ENCODE assay signal across 10 cellular contexts in genomic region chr1:19424651-19425570, GRCh38.
A peak's percentile ranks its signal among the peaks of the same experiment; 100 is the strongest.
DNase-seq lines count a peak whose midpoint lies in the region; ATAC-seq and TF ChIP-seq lines count a peak whose summit lies in the region.
"Had no signal": no experiment of that assay in that cellular context is flagged by ENCODE, and none has a peak within 500 bp of the region (broad histone marks: within the 10 kb centered on the region; RNA-seq: fewer than 3 reads in every experiment).

No MANE protein-coding gene starts in this region.

- H3K9me3 Mint-ChIP-seq in CD8-positive, alpha-beta memory T cell, result no peaks in the 10 kb centered on the region
- H3K9me3 Mint-ChIP-seq in progenitor cell of endocrine pancreas (ENCODE audit: low read depth), result no peaks in the 10 kb centered on the region
- no peaks in the 10 kb centered on the region for H3K9me3 Mint-ChIP-seq in activated CD8-positive, alpha-beta memory T cell treated with anti-CD3 and anti-CD28 coated beads, Interleukin-2, amount 10 ng/mL, durations not matched to agents 7 days and 5 days (ENCODE audit: low read depth)

- H3K4me3 Mint-ChIP-seq in CD8-positive, alpha-beta memory T cell, result peak overlapping the region in 1 of 7 donors; percentile 26
- H3K4me3 Mint-ChIP-seq in progenitor cell of endocrine pancreas (ENCODE audit: low read depth), result no peak overlapping the region
- no peak overlapping the region for H3K4me3 Mint-ChIP-seq in activated CD8-positive, alpha-beta memory T cell treated with anti-CD3 and anti-CD28 coated beads, Interleukin-2, amount 10 ng/mL, durations not matched to agents 7 days and 5 days

- peaks cover 0 to 35% (median 0%) of the 10 kb centered on the region in 3 donors for H3K36me3 Mint-ChIP-seq in CD8-positive, alpha-beta memory T cell
- no peaks in the 10 kb centered on the region for H3K36me3 Mint-ChIP-seq in progenitor cell of endocrine pancreas (ENCODE audit: insufficient read depth)
- peaks cover 3% of the 10 kb centered on the region for H3K36me3 Mint-ChIP-seq in activated CD8-positive, alpha-beta memory T cell treated with anti-CD3 and anti-CD28 coated beads, Interleukin-2, amount 10 ng/mL, durations not matched to agents 7 days and 5 days

- peaks cover 78 to 96% (median 90%) of the 10 kb centered on the region in 3 donors for H3K4me1 Mint-ChIP-seq in CD8-positive, alpha-beta memory T cell
- peaks cover 27% of the 10 kb centered on the region for H3K4me1 Mint-ChIP-seq in progenitor cell of endocrine pancreas (ENCODE audit: low read depth)
- H3K4me1 Mint-ChIP-seq in activated CD8-positive, alpha-beta memory T cell treated with anti-CD3 and anti-CD28 coated beads, Interleukin-2, amount 10 ng/mL, durations not matched to agents 7 days and 5 days, result peaks cover 19% of the 10 kb centered on the region

- H3K27ac ChIP-seq in CD8-positive, alpha-beta memory T cell (ENCODE audit: low read depth, low read length), result no peak overlapping the region
- H3K27ac ChIP-seq in esophagus squamous epithelium, result peak overlapping the region; percentile 57 to 92 (median 89)
- H3K27ac ChIP-seq: HL-60 had no signal

- 18 to 30% methylated on average over 4 to 7 of the region's 7 CpGs for WGBS in esophagus squamous epithelium, 2 donors

- POLR2A ChIA-PET in CD8-positive, alpha-beta memory T cell (lab: Charles Lee), result no interaction called here

- DNase-seq in CD8-positive, alpha-beta memory T cell, result no peak
- DNase-seq in NCI-H69 (lab: John Stamatoyannopoulos, UW) (peak; percentile 20), esophagus squamous epithelium (lab: John Stamatoyannopoulos, UW) (no peak), progenitor cell of endocrine pancreas (ENCODE audit: low spot score, unreplicated experiment) (no peak)
- no peak for DNase-seq in stimulated activated CD4-positive, alpha-beta T cell treated with anti-CD3 and anti-CD28 coated beads, Interleukin-4, amount 100 ng/mL, for 24 hours
- DNase-seq in stimulated activated CD8-positive, alpha-beta memory T cell treated with anti-CD3 and anti-CD28 coated beads, Interleukin-4, amount 100 ng/mL, for 48 hours, result no peak
- no peak for DNase-seq in activated CD8-positive, alpha-beta memory T cell treated with anti-CD3 and anti-CD28 coated beads, Interleukin-2, amount 10 ng/mL, durations not matched to agents 7 days and 5 days
- DNase-seq: stimulated activated CD4-positive, alpha-beta T cell treated with anti-CD3 and anti-CD28 coated beads, Interleukin-12 subunit alpha, Interleukin-12 subunit beta, amount 100 ng/mL, for 4 hours had no signal

- H3K27me3 Mint-ChIP-seq in CD8-positive, alpha-beta memory T cell, result no peaks in the 10 kb centered on the region
- H3K27me3 Mint-ChIP-seq in progenitor cell of endocrine pancreas, result no peaks in the 10 kb centered on the region
- H3K27me3 Mint-ChIP-seq in activated CD8-positive, alpha-beta memory T cell treated with anti-CD3 and anti-CD28 coated beads, Interleukin-2, amount 10 ng/mL, durations not matched to agents 7 days and 5 days, result no peaks in the 10 kb centered on the region

- intact Hi-C loops in esophagus squamous epithelium (cut with DNase I), result no loop called here

- TF ChIP-seq CTCF in esophagus squamous epithelium (IDR thresholded peaks at IDR 0.05) (peak in 2 of 6 experiments; percentile 10 to 45), progenitor cell of endocrine pancreas (IDR thresholded peaks at IDR 0.05; ENCODE audit: unreplicated experiment) (no peak)

- peak overlapping the region; percentile 49 to 89 (median 78) for H3K27ac Mint-ChIP-seq in CD8-positive, alpha-beta memory T cell
- peak overlapping the region; percentile 77 for H3K27ac Mint-ChIP-seq in progenitor cell of endocrine pancreas
- no peak overlapping the region for H3K27ac Mint-ChIP-seq in activated CD8-positive, alpha-beta memory T cell treated with anti-CD3 and anti-CD28 coated beads, Interleukin-2, amount 10 ng/mL, durations not matched to agents 7 days and 5 days

- no peaks in the 10 kb centered on the region for H3K27me3 ChIP-seq in CD8-positive, alpha-beta memory T cell (ENCODE audit: insufficient read depth, low read length, poor library complexity, severe bottlenecking)
- no peaks in the 10 kb centered on the region for H3K27me3 ChIP-seq in esophagus squamous epithelium

- peaks cover 4% of the 10 kb centered on the region for H3K36me3 ChIP-seq in CD8-positive, alpha-beta memory T cell (ENCODE audit: insufficient read depth, low read length)
- H3K36me3 ChIP-seq in esophagus squamous epithelium, result peaks cover 0 to under 1% (median 0%) of the 10 kb centered on the region in 3 donors

- no peak for ATAC-seq in activated CD8-positive, alpha-beta memory T cell treated with anti-CD3 and anti-CD28 coated beads, Interleukin-2, amount 10 ng/mL, durations not matched to agents 7 days and 5 days
- no peak for ATAC-seq in GM21528 (IDR thresholded peaks at IDR 0.05; ENCODE audit: low FRiP score, unreplicated experiment)

- H3K4me1 ChIP-seq in CD8-positive, alpha-beta memory T cell (ENCODE audit: insufficient read depth, low read length), result peaks cover 79% of the 10 kb centered on the region
- peaks cover 72 to 100% (median 83%) of the 10 kb centered on the region in 3 donors for H3K4me1 ChIP-seq in esophagus squamous epithelium

- no peaks in the 10 kb centered on the region for H3K9me3 ChIP-seq in CD8-positive, alpha-beta memory T cell (ENCODE audit: low read length)
- H3K9me3 ChIP-seq in esophagus squamous epithelium, result no peaks in the 10 kb centered on the region

- H3K4me3 ChIP-seq in CD8-positive, alpha-beta memory T cell (ENCODE audit: low read length), result no peak overlapping the region
- no peak overlapping the region for H3K4me3 ChIP-seq in esophagus squamous epithelium

- CTCF ChIA-PET in CD8-positive, alpha-beta memory T cell (lab: Charles Lee), result no interaction called here
- CTCF ChIA-PET in activated CD8-positive, alpha-beta memory T cell treated with anti-CD3 and anti-CD28 coated beads, Interleukin-2, amount 10 ng/mL, durations not matched to agents 7 days and 5 days (lab: Charles Lee), result interaction anchor here (1.6 kb wide), 1 partner anchor 84 kb away, joined by 3 read pairs; no protein-coding TSS in a partner anchor

- TF ChIP-seq POLR2A in esophagus squamous epithelium (IDR thresholded peaks at IDR 0.05), result no peak
